8 cellular contexts compared by ENCODE assay signal in genomic region chr17:46181316-46181715, GRCh38. TPM values are rescaled to one million over a fixed set of nuclear protein-coding genes. Genes with fewer than 3 reads are reported as not detected.
A peak's percentile ranks its signal among the peaks of the same experiment; 100 is the strongest.
DNase-seq lines count a peak whose midpoint lies in the region; ATAC-seq, FAIRE-seq and TF ChIP-seq lines count a peak whose summit lies in the region.
"Not testable (repeated sequence)": the region's sequence is repeated elsewhere in the genome, so short reads cannot be mapped to it uniquely, and the experiment has no call there.

No MANE protein-coding gene starts in this region.

- H3K36me3 ChIP-seq in GM12878 (ENCODE audit: control insufficient read depth in 2 of 2, insufficient read depth in 2 of 2, low read length in 1 of 2): not testable (repeated sequence)

- H3K4me1 ChIP-seq in GM12878 (ENCODE audit: control insufficient read depth, insufficient read depth, low read length): peaks cover 55% of the 10 kb centered on the region

- WGBS in GM12878 (ENCODE audit: insufficient coverage, insufficient replicate concordance, low lambda C conversion rate, missing lambda C conversion rate): 93% methylated on average over 14 of the region's 14 CpGs

- not testable (repeated sequence) for H3K4me2 ChIP-seq in GM12878 (ENCODE audit: control insufficient read depth, insufficient read depth)

- H3K27ac Mint-ChIP-seq in CD14-positive monocyte: peak overlapping the region in 5 of 7 donors; percentile 61 to 84 (median 79)
- peak overlapping the region; percentile 8 to 35 for H3K27ac Mint-ChIP-seq in T-cell
- H3K27ac Mint-ChIP-seq in activated T-cell treated with anti-CD3 and anti-CD28 coated beads, Interleukin-2, amount 50 U/mL, for 24 hours: peak overlapping the region; percentile 58
- H3K27ac Mint-ChIP-seq in natural killer cell treated with Interleukin-12 subunit alpha and Interleukin-12 subunit beta and Interleukin-15 and Interleukin-18, amount 100 ng/mL, for 72 hours: peak overlapping the region; percentile 71 to 96
- H3K27ac Mint-ChIP-seq in stimulated activated naive B cell treated with anti-CD40 and anti-IgM and Interleukin-4, amounts not matched to agents 10 μg/mL and 1 μg/mL and 100 μg/mL, for 72 hours: peak overlapping the region; percentile 4

- H3K9me3 ChIP-seq in GM12878 (replicated peaks; ENCODE audit: control insufficient read depth, insufficient read depth, low read length): not testable (repeated sequence)

- in situ Hi-C loops in GM12878 (cut with MboI): not testable (repeated sequence)

- not testable (repeated sequence) for DNase-seq in CD14-positive monocyte (ENCODE audit: low spot score); GM12892 (ENCODE audit: insufficient read length); T-cell; activated T-cell treated with anti-CD3 and anti-CD28 coated beads, Interleukin-2, amount 50 U/mL, for 24 hours; GM12878 (ENCODE audit: low read depth, low spot score); natural killer cell treated with Interleukin-12 subunit alpha and Interleukin-12 subunit beta and Interleukin-15 and Interleukin-18, amount 100 ng/mL, for 72 hours (ENCODE audit: low spot score); stimulated activated naive B cell treated with anti-CD40 and anti-IgM and Interleukin-4, amounts not matched to agents 10 μg/mL and 1 μg/mL and 100 μg/mL, for 72 hours
- peak; percentile 35 for DNase-seq in Right ventricle myocardium inferior (ENCODE audit: missing footprints)

- H3K27ac ChIP-seq in GM12878 (ENCODE audit: control insufficient read depth, insufficient read depth): not testable (repeated sequence)

- 0 out of 2 replicates have a peak, but pooled peaks have one; percentile 16 for TF ChIP-seq POLR2A in GM12892 (IDR thresholded peaks at IDR 0.05; ENCODE audit: low read depth, low read length)
- not testable (repeated sequence) for TF ChIP-seq POLR2A in GM12878 (IDR thresholded peaks at IDR 0.05; ENCODE audit: low read depth, low read length)

- BruUV-seq in GM12878 (replicated peaks; lab: Mats Ljungman, UMichigan): not testable (repeated sequence)

- not testable (repeated sequence) for H4K20me1 ChIP-seq in GM12878 (ENCODE audit: control insufficient read depth, insufficient read depth)

- TF ChIP-seq EP300 in GM12878 (IDR thresholded peaks at IDR 0.05; ENCODE audit: borderline replicate concordance in 1 of 2, control insufficient read depth in 1 of 2, low read depth in 2 of 2, low read length in 2 of 2): not testable (repeated sequence)

- not testable (repeated sequence) for TF ChIP-seq CTCF in CD14-positive monocyte (IDR thresholded peaks at IDR 0.05); GM12878 (IDR thresholded peaks at IDR 0.05 in 2 of 3, conservative IDR thresholded peaks at IDR 0.05 in 1 of 3; ENCODE audit: control insufficient read depth in 2 of 3, extremely low read depth in 1 of 3, insufficient read depth in 1 of 3, low read depth in 3 of 3, low read length in 3 of 3)

- CTCF ChIA-PET in T-cell (lab: Charles Lee): interaction anchor here (0.8 to 1.3 kb wide), 6 partner anchors 12 to 137 kb away, joined by 3 to 8 read pairs (median 4); partner anchors contain the start of gene KANSL1 (in 1 of the 2)
- CTCF ChIA-PET in GM12878 (lab: Yijun Ruan, JAX): interaction anchor here (0.8 to 5.2 kb wide), 14 partner anchors 9 to 137 kb away, joined by 3 to 39 read pairs (median 5); no protein-coding TSS in a partner anchor

- H3K9me3 Mint-ChIP-seq in CD14-positive monocyte; T-cell; activated T-cell treated with anti-CD3 and anti-CD28 coated beads, Interleukin-2, amount 50 U/mL, for 24 hours; natural killer cell treated with Interleukin-12 subunit alpha and Interleukin-12 subunit beta and Interleukin-15 and Interleukin-18, amount 100 ng/mL, for 72 hours; stimulated activated naive B cell treated with anti-CD40 and anti-IgM and Interleukin-4, amounts not matched to agents 10 μg/mL and 1 μg/mL and 100 μg/mL, for 72 hours: not testable (repeated sequence)

- POLR2A ChIA-PET in T-cell (lab: Charles Lee) (interaction anchor here in 1 of 2 donors (0.6 to 1.3 kb wide), 2 partner anchors 22 to 584 kb away, joined by 4 to 6 read pairs; no protein-coding TSS in a partner anchor), GM12878 (lab: Charles Lee) (interaction anchor here (0.8 to 2.6 kb wide), 7 partner anchors 10 to 61 kb away, joined by 3 to 10 read pairs (median 4); no protein-coding TSS in a partner anchor)

- not testable (repeated sequence) for H2AFZ ChIP-seq in GM12878 (ENCODE audit: control insufficient read depth, low read depth, low read length)

- ATAC-seq in T-cell (replicated peaks in 1 of 4); GM12878; Right ventricle myocardium inferior; natural killer cell treated with Interleukin-12 subunit alpha and Interleukin-12 subunit beta and Interleukin-15 and Interleukin-18, amount 100 ng/mL, for 72 hours; stimulated activated naive B cell treated with anti-CD40 and anti-IgM and Interleukin-4, amounts not matched to agents 10 μg/mL and 1 μg/mL and 100 μg/mL, for 72 hours (replicated peaks): not testable (repeated sequence)

- not testable (repeated sequence) for TF ChIP-seq RAD21 in GM12878 (IDR thresholded peaks at IDR 0.05; ENCODE audit: insufficient read depth, low read depth, low read length)

- not testable (repeated sequence) for H3K27me3 ChIP-seq in GM12878 (replicated peaks in 1 of 2; ENCODE audit: control insufficient read depth in 2 of 2, insufficient read depth in 2 of 2, low read length in 1 of 2)

- not testable (repeated sequence) for H3K4me3 Mint-ChIP-seq in CD14-positive monocyte; activated T-cell treated with anti-CD3 and anti-CD28 coated beads, Interleukin-2, amount 50 U/mL, for 24 hours; stimulated activated naive B cell treated with anti-CD40 and anti-IgM and Interleukin-4, amounts not matched to agents 10 μg/mL and 1 μg/mL and 100 μg/mL, for 72 hours
- peak overlapping the region in 2 of 3 donors; percentile 10 to 96 for H3K4me3 Mint-ChIP-seq in T-cell
- H3K4me3 Mint-ChIP-seq in natural killer cell treated with Interleukin-12 subunit alpha and Interleukin-12 subunit beta and Interleukin-15 and Interleukin-18, amount 100 ng/mL, for 72 hours: peak overlapping the region; percentile 78

- peaks cover 100% of the 10 kb centered on the region for H3K79me2 ChIP-seq in GM12878 (ENCODE audit: control insufficient read depth, insufficient read depth, low read length)

- FAIRE-seq in GM12892 (lab: Jason Lieb, UNC); GM12878 (lab: Jason Lieb, UNC): not testable (repeated sequence)

- intact Hi-C loops in CD14-positive monocyte (cut with micrococcal nuclease): loop anchor here in 1 of 2 donors (2.0 kb wide), 1 partner anchor 19 kb away; no protein-coding TSS in a partner anchor
- intact Hi-C loops in GM12878 (cut with micrococcal nuclease; ENCODE audit: unreplicated experiment); Right ventricle myocardium inferior (cut with DNase I): not testable (repeated sequence)

- H3K4me3 ChIP-seq in GM12878: not testable (repeated sequence)

- not testable (repeated sequence) for H3K36me3 Mint-ChIP-seq in CD14-positive monocyte; natural killer cell treated with Interleukin-12 subunit alpha and Interleukin-12 subunit beta and Interleukin-15 and Interleukin-18, amount 100 ng/mL, for 72 hours
- H3K36me3 Mint-ChIP-seq in T-cell: peaks cover 10% of the 10 kb centered on the region
- H3K36me3 Mint-ChIP-seq in activated T-cell treated with anti-CD3 and anti-CD28 coated beads, Interleukin-2, amount 50 U/mL, for 24 hours (ENCODE audit: low read depth): peaks cover 11% of the 10 kb centered on the region
- peaks cover 7 to 26% of the 10 kb centered on the region in 2 donors for H3K36me3 Mint-ChIP-seq in stimulated activated naive B cell treated with anti-CD40 and anti-IgM and Interleukin-4, amounts not matched to agents 10 μg/mL and 1 μg/mL and 100 μg/mL, for 72 hours

- SMC1A ChIA-PET in GM12878 (lab: Charles Lee; ENCODE audit: uncharacterized antibody, unreplicated experiment): interaction anchor here (0.6 to 24.2 kb wide), 14 partner anchors 9 to 213 kb away, joined by 3 to 478 read pairs (median 4); no protein-coding TSS in a partner anchor

- not testable (repeated sequence) for H3K27me3 Mint-ChIP-seq in CD14-positive monocyte (ENCODE audit: low read depth in 3 of 3); T-cell; activated T-cell treated with anti-CD3 and anti-CD28 coated beads, Interleukin-2, amount 50 U/mL, for 24 hours; natural killer cell treated with Interleukin-12 subunit alpha and Interleukin-12 subunit beta and Interleukin-15 and Interleukin-18, amount 100 ng/mL, for 72 hours; stimulated activated naive B cell treated with anti-CD40 and anti-IgM and Interleukin-4, amounts not matched to agents 10 μg/mL and 1 μg/mL and 100 μg/mL, for 72 hours

- H3K4me1 Mint-ChIP-seq in CD14-positive monocyte (peaks cover 87% of the 10 kb centered on the region), T-cell (peaks cover 94 to 99% (median 97%) of the 10 kb centered on the region in 3 donors)
- H3K4me1 Mint-ChIP-seq in activated T-cell treated with anti-CD3 and anti-CD28 coated beads, Interleukin-2, amount 50 U/mL, for 24 hours (ENCODE audit: low read depth): peaks cover 88% of the 10 kb centered on the region
- H3K4me1 Mint-ChIP-seq in natural killer cell treated with Interleukin-12 subunit alpha and Interleukin-12 subunit beta and Interleukin-15 and Interleukin-18, amount 100 ng/mL, for 72 hours (ENCODE audit: low read depth in 2 of 2): peaks cover 78 to 88% of the 10 kb centered on the region in 2 donors
- H3K4me1 Mint-ChIP-seq in stimulated activated naive B cell treated with anti-CD40 and anti-IgM and Interleukin-4, amounts not matched to agents 10 μg/mL and 1 μg/mL and 100 μg/mL, for 72 hours: peaks cover 62 to 94% of the 10 kb centered on the region in 2 donors

- RAD21 ChIA-PET in GM12878 (lab: Charles Lee; ENCODE audit: unreplicated experiment): interaction anchor here (0.9 to 2.3 kb wide), 7 partner anchors 9 to 177 kb away, joined by 3 to 16 read pairs (median 3); partner anchors contain the start of gene KANSL1

- not testable (repeated sequence) for H3K9ac ChIP-seq in GM12878 (ENCODE audit: control insufficient read depth, insufficient read depth, low read length)

RNA-seq across cellular contexts. Expression of gene KANSL1, which starts 11.9 kb away (rescaled TPM):
- polyA plus RNA-seq in CD14-positive monocyte (1 to 10 TPM; 3.1 to 4.6 TPM), GM12878 (2011; rRNA removed) (29.8 and 35.5 TPM in 2 replicates), GM12878 (2014; fragmentation: Illumina TruSeq; extraction: Trizol) (27.4 and 30.2 TPM in 2 replicates), GM12878 (2014; fragmentation: Nextera tagmentation; extraction: Ambion mirVana) (1 to 10 TPM; 4.7 to 8.8 TPM), GM12878 (2014; rRNA removed) (21.8 and 28.6 TPM in 2 replicates), GM12878 (2016; fragmentation: Nextera tagmentation; extraction: Ambion mirVana) (10 to 100 TPM; 17.9 to 22.1 TPM)
- 27.1 TPM for polyA plus RNA-seq in GM12892 (2012; ENCODE audit: missing spikeins)
- total RNA-seq in T-cell (100 to 1,000 TPM; 113 to 301 (median 160) TPM), GM12878 (2014; rRNA removed) (38.1 and 41.9 TPM in 2 replicates), GM12878 (2014; rRNA removed; fragmentation: Illumina TruSeq; extraction: Trizol) (55.1 and 58.9 TPM in 2 replicates), GM12878 (2021) (53.1 and 60.6 TPM in 2 replicates), Right ventricle myocardium inferior (27.9 TPM)
- total RNA-seq in GM12878 (2013; cell fraction: nucleolus; rRNA removed): 808 and 890 TPM in 2 replicates
- polyA plus RNA-seq in GM12878 (2011; ENCODE audit: low read depth): 19.3 TPM
- polyA plus RNA-seq in GM12878 (2011; cell fraction: cytosol; rRNA removed): 19.6 and 36.4 TPM in 2 replicates
- 91.2 and 109 TPM in 2 replicates for polyA plus RNA-seq in GM12878 (2011; cell fraction: nucleus; rRNA removed)
- polyA plus RNA-seq in GM12878 (2012): 21.5 and 25.3 TPM in 2 replicates
- polyA minus RNA-seq in GM12878 (2011; rRNA and poly(A)+ RNA removed): 165 and 213 TPM in 2 replicates
- polyA minus RNA-seq in GM12878 (2011; cell fraction: cytosol; rRNA and poly(A)+ RNA removed): 49.7 and 57.3 TPM in 2 replicates
- 183 and 241 TPM in 2 replicates for polyA minus RNA-seq in GM12878 (2011; cell fraction: nucleus; rRNA and poly(A)+ RNA removed)
- 100 to 1,000 TPM; 127 to 161 TPM for total RNA-seq in natural killer cell treated with Interleukin-12 subunit alpha and Interleukin-12 subunit beta and Interleukin-15 and Interleukin-18, amount 100 ng/mL, for 72 hours

Comparison
In these comparisons a context has a peak if more than half of its experiments do, and no peak if none do; other contexts are left out.
1. H3K27ac Mint-ChIP-seq: peak in every context shown above with its lines; median percentile 84 in natural killer cell treated with Interleukin-12 subunit alpha and Interleukin-12 subunit beta and Interleukin-15 and Interleukin-18, amount 100 ng/mL, for 72 hours; 79 in CD14-positive monocyte; 58 in activated T-cell treated with anti-CD3 and anti-CD28 coated beads, Interleukin-2, amount 50 U/mL, for 24 hours; 22 in T-cell; 4 in stimulated activated naive B cell treated with anti-CD40 and anti-IgM and Interleukin-4, amounts not matched to agents 10 μg/mL and 1 μg/mL and 100 μg/mL, for 72 hours.